ENCODE assay signal across 7 cellular contexts in genomic region chr7:52747817-52748216, GRCh38.
"Had no signal": no experiment of that assay in that cellular context is flagged by ENCODE, and none has a peak within 500 bp of the region (broad histone marks: within the 10 kb centered on the region; RNA-seq: fewer than 3 reads in every experiment).

No MANE protein-coding gene starts in this region.

- H3K4me1 Mint-ChIP-seq: GM23338 had no signal

- DNase-seq: H7, HFFc6, KG1 had no signal

- H3K9me3 ChIP-seq: HAP-1 had no signal

- H3K4me1 ChIP-seq: HAP-1 had no signal

- H3K27ac Mint-ChIP-seq: GM23338, HFFc6 had no signal

- H3K4me3 ChIP-seq: GM23338, HAP-1, K562 had no signal

- H3K9me3 Mint-ChIP-seq: GM23338 had no signal

- H2AFZ ChIP-seq: GM23338 had no signal

- H3K4me3 Mint-ChIP-seq: GM23338, HFFc6 had no signal

- ATAC-seq: GM23338, HCT116, K562 had no signal

- H3K4me2 ChIP-seq: GM23338 had no signal

- H3K36me3 ChIP-seq: HAP-1 had no signal
